ENCODE assay signal across 2 cellular contexts in genomic region chr16:65745-66144, GRCh38.
TF ChIP-seq lines count a peak whose summit lies in the region.

No MANE protein-coding gene starts in this region.

TF ChIP-seq in HEK293, 187 proteins besides CTCF, POLR2A, EP300 and RAD21 (continued from another document and continues in another):
- TF ChIP-seq REST (tag by site-specific recombination; IDR thresholded peaks at IDR 0.05) (peak; percentile 52), ZNF169 (tag by site-specific recombination; IDR thresholded peaks at IDR 0.05) (no peak), KLF16 (tag by site-specific recombination; IDR thresholded peaks at IDR 0.05) (no peak), GLIS1 (tag by site-specific recombination; IDR thresholded peaks at IDR 0.05) (peak; percentile 65), ZFP69B (tag by site-specific recombination; IDR thresholded peaks at IDR 0.05) (peak; percentile 63; the same call in 1 of the 2 replicates), YY2 (tag by site-specific recombination; IDR thresholded peaks at IDR 0.05) (no peak), ZNF302 (tag by site-specific recombination; IDR thresholded peaks at IDR 0.05; ENCODE audit: low read depth) (no peak), ZNF626 (tag by site-specific recombination; IDR thresholded peaks at IDR 0.05) (no peak), ZNF473 (tag by site-specific recombination; IDR thresholded peaks at IDR 0.05) (no peak), ZBTB8A (tag by site-specific recombination; IDR thresholded peaks at IDR 0.05) (peak; percentile 72), ZNF660 (tag by site-specific recombination; IDR thresholded peaks at IDR 0.05) (peak; percentile 81), ZXDB (tag by site-specific recombination; IDR thresholded peaks at IDR 0.05) (no peak), SP7 (tag by site-specific recombination; IDR thresholded peaks at IDR 0.05) (peak; percentile 51; the same call in 1 of the 2 replicates), ZNF791 (tag by site-specific recombination; IDR thresholded peaks at IDR 0.05) (no peak), ZNF664 (tag by site-specific recombination; IDR thresholded peaks at IDR 0.05) (no peak), ZBTB20 (tag by site-specific recombination; IDR thresholded peaks at IDR 0.05) (peak; percentile 82), ZNF426 (tag by site-specific recombination; IDR thresholded peaks at IDR 0.05) (no peak), ZNF324 (tag by site-specific recombination; IDR thresholded peaks at IDR 0.05) (no peak), ZNF112 (tag by site-specific recombination; IDR thresholded peaks at IDR 0.05) (no peak), ZNF37A (tag by site-specific recombination; IDR thresholded peaks at IDR 0.05) (no peak), ZNF768 (tag by site-specific recombination; IDR thresholded peaks at IDR 0.05) (no peak), YY1 (tag by site-specific recombination; IDR thresholded peaks at IDR 0.05) (peak; percentile 24; the same call in 1 of the 2 replicates), ZEB2 (tag by site-specific recombination; IDR thresholded peaks at IDR 0.05) (0 out of 2 replicates have a peak, but pooled peaks have one; percentile 43), ZFP37 (tag by site-specific recombination; IDR thresholded peaks at IDR 0.05) (peak; percentile 72; the same call in 1 of the 2 replicates), ZNF211 (tag by site-specific recombination; IDR thresholded peaks at IDR 0.05; ENCODE audit: low read depth) (no peak), ZNF501 (tag by site-specific recombination; IDR thresholded peaks at IDR 0.05) (peak; percentile 82; the same call in 1 of the 2 replicates), ZBTB17 (tag by site-specific recombination; IDR thresholded peaks at IDR 0.05) (peak; percentile 70), ZNF416 (tag by site-specific recombination; IDR thresholded peaks at IDR 0.05) (no peak), ZNF580 (tag by site-specific recombination; IDR thresholded peaks at IDR 0.05) (no peak), KLF7 (tag by site-specific recombination; IDR thresholded peaks at IDR 0.05; ENCODE audit: borderline replicate concordance) (no peak; the same call in 1 of the 2 replicates), ZBTB26 (tag by site-specific recombination; optimal IDR thresholded peaks at IDR 0.05) (peak; percentile 22), ZNF488 (tag by site-specific recombination; IDR thresholded peaks at IDR 0.05) (no peak), HOXC10 (CRISPR knock-in tag; IDR thresholded peaks at IDR 0.05) (no peak)

TF ChIP-seq in HepG2, 621 proteins besides CTCF, POLR2A, EP300 and RAD21 (continued from another document and continues in another):
- TF ChIP-seq IRF1 (CRISPR knock-in tag; IDR thresholded peaks at IDR 0.05; ENCODE audit: low read depth) (no peak), ZNF589 (CRISPR knock-in tag; conservative IDR thresholded peaks at IDR 0.05) (no peak), ZFP91 (CRISPR knock-in tag; IDR thresholded peaks at IDR 0.05; ENCODE audit: borderline replicate concordance) (peak; percentile 64), GATA4 (IDR thresholded peaks at IDR 0.05; ENCODE audit: borderline replicate concordance, low read depth) (no peak), IKZF4 (CRISPR knock-in tag; IDR thresholded peaks at IDR 0.05; ENCODE audit: borderline replicate concordance, low read depth, not compliant biosample characterization) (no peak), ZNF10 (CRISPR knock-in tag; IDR thresholded peaks at IDR 0.05; ENCODE audit: borderline replicate concordance, low read depth) (no peak), ZNF121 (CRISPR knock-in tag; IDR thresholded peaks at IDR 0.05) (0 out of 2 replicates have a peak, but pooled peaks have one; percentile 23), BORCS8-MEF2B (CRISPR knock-in tag; IDR thresholded peaks at IDR 0.05) (0 out of 2 replicates have a peak, but pooled peaks have one; percentile 24), ZNF652 (CRISPR knock-in tag; IDR thresholded peaks at IDR 0.05; ENCODE audit: borderline replicate concordance, low read depth) (no peak), ARID4A (CRISPR knock-in tag; IDR thresholded peaks at IDR 0.05; ENCODE audit: borderline replicate concordance) (peak; percentile 52), HIVEP1 (CRISPR knock-in tag; IDR thresholded peaks at IDR 0.05) (no peak), HHEX (CRISPR knock-in tag; IDR thresholded peaks at IDR 0.05) (no peak), ZNF24 (IDR thresholded peaks at IDR 0.05) (no peak), PHF20 (CRISPR knock-in tag; IDR thresholded peaks at IDR 0.05) (no peak), SETDB1 (CRISPR knock-in tag; IDR thresholded peaks at IDR 0.05; ENCODE audit: borderline replicate concordance) (no peak), ZNF414 (CRISPR knock-in tag; IDR thresholded peaks at IDR 0.05) (no peak), MYC (CRISPR knock-in tag; IDR thresholded peaks at IDR 0.05; ENCODE audit: borderline replicate concordance) (peak; percentile 32; the same call in 1 of the 2 replicates), CREB1 (IDR thresholded peaks at IDR 0.05) (no peak), CREB1 (CRISPR knock-in tag; IDR thresholded peaks at IDR 0.05) (no peak), FOXO4 (CRISPR knock-in tag; conservative IDR thresholded peaks at IDR 0.05) (no peak), FLYWCH1 (CRISPR knock-in tag; IDR thresholded peaks at IDR 0.05) (no peak), ZFP90 (CRISPR knock-in tag; IDR thresholded peaks at IDR 0.05; ENCODE audit: borderline replicate concordance) (no peak), FOSL2 (CRISPR knock-in tag; IDR thresholded peaks at IDR 0.05) (peak; percentile 42; the same call in 1 of the 2 replicates), ADNP (CRISPR knock-in tag; IDR thresholded peaks at IDR 0.05) (no peak), NCOA5 (CRISPR knock-in tag; IDR thresholded peaks at IDR 0.05) (no peak), ARID3A (IDR thresholded peaks at IDR 0.05; ENCODE audit: low read depth, low read length) (no peak), RBM22 (optimal IDR thresholded peaks at IDR 0.05; ENCODE audit: low read length) (no peak), ZSCAN29 (CRISPR knock-in tag; conservative IDR thresholded peaks at IDR 0.05) (no peak), STAG1 (CRISPR knock-in tag; IDR thresholded peaks at IDR 0.05) (peak; percentile 99), ZNF234 (CRISPR knock-in tag; conservative IDR thresholded peaks at IDR 0.05) (no peak), FOXP1 (IDR thresholded peaks at IDR 0.05) (no peak), FOXP1 (CRISPR knock-in tag; IDR thresholded peaks at IDR 0.05) (no peak), TOPORS (CRISPR knock-in tag; IDR thresholded peaks at IDR 0.05) (no peak), ZFAT (CRISPR knock-in tag; conservative IDR thresholded peaks at IDR 0.05) (no peak), ZBTB37 (CRISPR knock-in tag; IDR thresholded peaks at IDR 0.05) (no peak), TFAP4 (IDR thresholded peaks at IDR 0.05; ENCODE audit: borderline replicate concordance, low read depth) (no peak), ZNF761 (CRISPR knock-in tag; conservative IDR thresholded peaks at IDR 0.05) (no peak), HOXA7 (CRISPR knock-in tag; IDR thresholded peaks at IDR 0.05) (no peak), ZNF343 (CRISPR knock-in tag; IDR thresholded peaks at IDR 0.05) (no peak)
